ENCODE assay signal across 8 cellular contexts in genomic region chr19:54172764-54173699, GRCh38. TPM values are rescaled to one million over a fixed set of nuclear protein-coding genes. Genes with fewer than 3 reads are reported as not detected.
DNase-seq lines count a peak whose midpoint lies in the region; ATAC-seq and TF ChIP-seq lines count a peak whose summit lies in the region.

TSS of gene TMC4 (minus strand) at chr19:54173160. CDS start at chr19:54173117, 43 bp downstream.

- in situ Hi-C loops in GM13976 (cut with MboI; ENCODE audit: low sequenced_read_pairs, unreplicated experiment): no loop called here

- H3K23ac ChIP-seq in trophoblast cell (ENCODE audit: low read length): no peak within 1 kb of the TSS

- H4K8ac ChIP-seq in trophoblast cell (ENCODE audit: low read depth, low read length): peak within 1 kb of the TSS; percentile 77

- TF ChIP-seq CTCF in GM12874 (IDR thresholded peaks at IDR 0.05; ENCODE audit: insufficient read depth, low read depth, low read length): peak; percentile 26; the same call in 1 of the 2 replicates
- no peak for TF ChIP-seq CTCF in GM13976 (IDR thresholded peaks at IDR 0.05; ENCODE audit: borderline replicate concordance, control extremely low read depth, extremely low read depth, insufficient read depth, missing control alignments)
- TF ChIP-seq CTCF in ascending aorta (IDR thresholded peaks at IDR 0.05): no peak

- H3K4me2 ChIP-seq in trophoblast cell (ENCODE audit: low read length): peak within 1 kb of the TSS; percentile 45

- peak within 1 kb of the TSS; percentile 20 for H3K14ac ChIP-seq in trophoblast cell (ENCODE audit: low read length)

- H3K27me3 ChIP-seq in trophoblast cell (ENCODE audit: insufficient read depth, low read length) (no peaks in the 10 kb centered on the region), ascending aorta (no peaks in the 10 kb centered on the region)

- peak within 1 kb of the TSS; percentile 14 for H2BK120ac ChIP-seq in trophoblast cell (ENCODE audit: insufficient read depth, low read length, poor library complexity)

- H2BK12ac ChIP-seq in trophoblast cell (ENCODE audit: low read length): no peak within 1 kb of the TSS

- H3K4me3 ChIP-seq in trophoblast cell (ENCODE audit: low read depth, low read length) (peak within 1 kb of the TSS; percentile 23), ascending aorta (peak within 1 kb of the TSS in 1 of 2 donors; percentile 2)

- H3K27ac ChIP-seq in trophoblast cell (ENCODE audit: low read depth, low read length): peak within 1 kb of the TSS; percentile 3
- peak within 1 kb of the TSS in 1 of 2 donors; percentile 8 for H3K27ac ChIP-seq in ascending aorta

- H3K18ac ChIP-seq in trophoblast cell (ENCODE audit: low read length): peak within 1 kb of the TSS; percentile 14

- H2AFZ ChIP-seq in trophoblast cell (ENCODE audit: insufficient read depth, low read length, poor library complexity): no peak within 1 kb of the TSS

- H2BK5ac ChIP-seq in trophoblast cell (ENCODE audit: low read depth, low read length, poor library complexity): no peak within 1 kb of the TSS

- no peak within 1 kb of the TSS for H2AK5ac ChIP-seq in trophoblast cell (ENCODE audit: low read length)

- peaks cover 4 to 12% of the 10 kb centered on the region in 2 experiments for H3K4me1 ChIP-seq in trophoblast cell (ENCODE audit: control insufficient read depth in 1 of 2, insufficient read depth in 2 of 2, low read length in 2 of 2)
- H3K4me1 ChIP-seq in ascending aorta: peaks cover 0 to 2% of the 10 kb centered on the region in 2 donors

- DNase-seq in NCI-H345 (lab: John Stamatoyannopoulos, UW): peak; percentile 78
- peak; percentile 94 to 97 for DNase-seq in trophoblast cell
- no peak for DNase-seq in GM13976 (ENCODE audit: low spot score)
- DNase-seq in ascending aorta (ENCODE audit: low spot score in 2 of 2): no peak
- DNase-seq in activated CD8-positive, alpha-beta memory T cell treated with anti-CD3 and anti-CD28 coated beads for 24 hours: no peak

- no peak within 1 kb of the TSS for H4K12ac ChIP-seq in trophoblast cell (ENCODE audit: low read depth, low read length)

- peak within 1 kb of the TSS; percentile 7 for H3K9ac ChIP-seq in trophoblast cell (ENCODE audit: low read length)

- H3K79me2 ChIP-seq in trophoblast cell (ENCODE audit: control insufficient read depth, insufficient read depth, low read length, poor library complexity): no peaks in the 10 kb centered on the region

- ATAC-seq in esophagus mucosa (peak; percentile 91), GM21526 (IDR thresholded peaks at IDR 0.05; ENCODE audit: low FRiP score, unreplicated experiment) (no peak)

- intact Hi-C loops in ascending aorta (cut with DNase I): no loop called here

- peaks cover 4% of the 10 kb centered on the region for H3K79me1 ChIP-seq in trophoblast cell (ENCODE audit: low read length)

- H4K91ac ChIP-seq in trophoblast cell (ENCODE audit: low read depth, low read length): peak within 1 kb of the TSS; percentile 30

- no CpG with 5 or more reads among the region's 24 CpGs for WGBS in trophoblast cell (ENCODE audit: extremely low coverage, insufficient coverage, insufficient read length)

- peaks cover 1% of the 10 kb centered on the region for H3K9me3 ChIP-seq in trophoblast cell (ENCODE audit: insufficient read depth, low read depth, low read length)
- H3K9me3 ChIP-seq in ascending aorta: no peaks in the 10 kb centered on the region

- H3K36me3 ChIP-seq in trophoblast cell (ENCODE audit: control insufficient read depth in 1 of 2, insufficient read depth in 2 of 2, low read length in 2 of 2) (peaks cover 9 to 16% of the 10 kb centered on the region in 2 experiments), ascending aorta (peaks cover 0 to 7% of the 10 kb centered on the region in 2 donors)

- no peak within 1 kb of the TSS for H3K4ac ChIP-seq in trophoblast cell (ENCODE audit: low read depth, low read length)

RNA-seq across cellular contexts. Expression of gene TMC4, which starts in this region (rescaled TPM):
- total RNA-seq in esophagus mucosa: 36.5 TPM
- 6.2 and 6.5 TPM in 2 replicates for polyA plus RNA-seq in trophoblast cell (2013)
- total RNA-seq in ascending aorta: 7.1 TPM

Comparison
In these comparisons a context has a peak if more than half of its experiments do, and no peak if none do; other contexts are left out.
1. DNase-seq: peak in NCI-H345 (single experiment) and trophoblast cell (2 of 2); none in GM13976 (single experiment), ascending aorta (0 of 2) and activated CD8-positive, alpha-beta memory T cell treated with anti-CD3 and anti-CD28 coated beads for 24 hours (single experiment).